In genomic region chr11:74462631-74463030, GRCh38 we compare ENCODE assay signal across 1 cellular context.
TF ChIP-seq lines count a peak whose summit lies in the region.

No MANE protein-coding gene starts in this region.

TF ChIP-seq in H1, 55 proteins besides CTCF, POLR2A, EP300 and RAD21:
- TF ChIP-seq SP1 (IDR thresholded peaks at IDR 0.05; ENCODE audit: low read depth, low read length) = no peak
- no peak for TF ChIP-seq CEBPB (IDR thresholded peaks at IDR 0.05; ENCODE audit: low read depth, low read length)
- no peak for TF ChIP-seq CHD1 (IDR thresholded peaks at IDR 0.05; ENCODE audit: low read depth, low read length)
- TF ChIP-seq ZNF274 (IDR thresholded peaks at IDR 0.05; ENCODE audit: borderline replicate concordance, extremely low read depth, low read length) = no peak
- TF ChIP-seq BRCA1 (IDR thresholded peaks at IDR 0.05; ENCODE audit: low read depth, low read length) = no peak
- TF ChIP-seq, protein P1, sequence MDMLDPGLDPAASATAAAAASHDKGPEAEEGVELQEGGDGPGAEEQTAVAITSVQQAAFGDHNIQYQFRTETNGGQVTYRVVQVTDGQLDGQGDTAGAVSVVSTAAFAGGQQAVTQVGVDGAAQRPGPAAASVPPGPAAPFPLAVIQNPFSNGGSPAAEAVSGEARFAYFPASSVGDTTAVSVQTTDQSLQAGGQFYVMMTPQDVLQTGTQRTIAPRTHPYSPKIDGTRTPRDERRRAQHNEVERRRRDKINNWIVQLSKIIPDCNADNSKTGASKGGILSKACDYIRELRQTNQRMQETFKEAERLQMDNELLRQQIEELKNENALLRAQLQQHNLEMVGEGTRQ (IDR thresholded peaks at IDR 0.05; ENCODE audit: low read length) = no peak
- no peak for TF ChIP-seq RFX5 (IDR thresholded peaks at IDR 0.05; ENCODE audit: borderline replicate concordance, low read depth, low read length)
- no peak for TF ChIP-seq RBBP5 (IDR thresholded peaks at IDR 0.05; ENCODE audit: borderline replicate concordance, low read depth, low read length)
- TF ChIP-seq EZH2 (IDR thresholded peaks at IDR 0.05; ENCODE audit: low read depth, low read length, severe bottlenecking) = no peak
- TF ChIP-seq POLR2AphosphoS5 (IDR thresholded peaks at IDR 0.05; ENCODE audit: low read depth, low read length) = no peak
- TF ChIP-seq CHD7 (IDR thresholded peaks at IDR 0.05; ENCODE audit: insufficient replicate concordance, low read length) = no peak
- TF ChIP-seq TAF7 (optimal IDR thresholded peaks at IDR 0.05; ENCODE audit: borderline replicate concordance, low read depth, low read length) = no peak
- TF ChIP-seq, protein P2, sequence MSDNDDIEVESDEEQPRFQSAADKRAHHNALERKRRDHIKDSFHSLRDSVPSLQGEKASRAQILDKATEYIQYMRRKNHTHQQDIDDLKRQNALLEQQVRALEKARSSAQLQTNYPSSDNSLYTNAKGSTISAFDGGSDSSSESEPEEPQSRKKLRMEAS (IDR thresholded peaks at IDR 0.05) = no peak
- no peak for TF ChIP-seq CBX5 (IDR thresholded peaks at IDR 0.05; ENCODE audit: low read depth, low read length)
- no peak for TF ChIP-seq FOSL1 (IDR thresholded peaks at IDR 0.05; ENCODE audit: insufficient read depth, low read depth, low read length)
- TF ChIP-seq, protein P3, sequence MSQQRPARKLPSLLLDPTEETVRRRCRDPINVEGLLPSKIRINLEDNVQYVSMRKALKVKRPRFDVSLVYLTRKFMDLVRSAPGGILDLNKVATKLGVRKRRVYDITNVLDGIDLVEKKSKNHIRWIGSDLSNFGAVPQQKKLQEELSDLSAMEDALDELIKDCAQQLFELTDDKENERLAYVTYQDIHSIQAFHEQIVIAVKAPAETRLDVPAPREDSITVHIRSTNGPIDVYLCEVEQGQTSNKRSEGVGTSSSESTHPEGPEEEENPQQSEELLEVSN (IDR thresholded peaks at IDR 0.05) = no peak
- no peak for TF ChIP-seq KDM5A (IDR thresholded peaks at IDR 0.05; ENCODE audit: low read length)
